ENCODE assay signal across 9 cellular contexts in genomic region chr21:14482165-14482564, GRCh38.
DNase-seq lines count a peak whose midpoint lies in the region; ATAC-seq and TF ChIP-seq lines count a peak whose summit lies in the region.
"Had no signal": no experiment of that assay in that cellular context is flagged by ENCODE, and none has a peak within 500 bp of the region (broad histone marks: within the 10 kb centered on the region; RNA-seq: fewer than 3 reads in every experiment).

No MANE protein-coding gene starts in this region.

- no peak overlapping the region for H3K4me2 ChIP-seq in H9 (ENCODE audit: insufficient read depth, insufficient read length, low read length)

- no peak overlapping the region for H2AK5ac ChIP-seq in H9 (ENCODE audit: insufficient read length, low read length)

- no peaks in the 10 kb centered on the region for H3K36me3 ChIP-seq in right lobe of liver

- TF ChIP-seq CTCF in GM10266 (IDR thresholded peaks at IDR 0.05; ENCODE audit: control insufficient read depth, insufficient read depth, low read depth, missing control alignments) = no peak
- TF ChIP-seq CTCF in right lobe of liver (IDR thresholded peaks at IDR 0.05) = no peak
- no peak for TF ChIP-seq CTCF in GM13976 (IDR thresholded peaks at IDR 0.05; ENCODE audit: borderline replicate concordance, control extremely low read depth, extremely low read depth, insufficient read depth, missing control alignments)
- TF ChIP-seq CTCF in H9 (conservative IDR thresholded peaks at IDR 0.05) = no peak

- no peak overlapping the region for H3K14ac ChIP-seq in H9 (ENCODE audit: insufficient read depth, low read length)

- H3K9me3 ChIP-seq in right lobe of liver = no peaks in the 10 kb centered on the region
- H3K9me3 ChIP-seq in H9 (ENCODE audit: control insufficient read depth, low read depth, low read length) = no peaks in the 10 kb centered on the region
- H3K9me3 ChIP-seq: body of pancreas had no signal

- no peaks in the 10 kb centered on the region for H4K20me1 ChIP-seq in H9 (ENCODE audit: control insufficient read depth, insufficient read depth, insufficient read length)

- no peak overlapping the region for H4K5ac ChIP-seq in H9 (ENCODE audit: insufficient read length, low read depth, low read length)

- no peak overlapping the region for H4K91ac ChIP-seq in H9 (ENCODE audit: insufficient read length, low read depth, low read length)

- H3K4me3 Mint-ChIP-seq in T-helper 1 cell treated with Interleukin-12 subunit alpha and Interleukin-12 subunit beta and Interleukin-4 antibody, amounts not matched to agents 30 μg/mL and 1 μg/mL, for 36 hours = peak overlapping the region; percentile 55
- no peak overlapping the region for H3K4me3 Mint-ChIP-seq in H9

- H3K27ac ChIP-seq in right lobe of liver (no peak overlapping the region), H9 (ENCODE audit: insufficient read length, low read depth, low read length) (no peak overlapping the region)

- no peak overlapping the region for H2BK5ac ChIP-seq in H9 (ENCODE audit: insufficient read length, low read length)

- H3K4me1 ChIP-seq in right lobe of liver (no peaks in the 10 kb centered on the region), H9 (ENCODE audit: insufficient read depth, low read length) (no peaks in the 10 kb centered on the region)
- H3K4me1 ChIP-seq: body of pancreas had no signal

- no peak overlapping the region for H3K4ac ChIP-seq in H9 (ENCODE audit: low read depth, low read length)

- H3K56ac ChIP-seq in H9 (ENCODE audit: insufficient read length, low read depth, low read length) = no peak overlapping the region

- peaks cover 35% of the 10 kb centered on the region for H3K36me3 Mint-ChIP-seq in T-helper 1 cell treated with Interleukin-12 subunit alpha and Interleukin-12 subunit beta and Interleukin-4 antibody, amounts not matched to agents 30 μg/mL and 1 μg/mL, for 36 hours (ENCODE audit: low read depth)
- no peaks in the 10 kb centered on the region for H3K36me3 Mint-ChIP-seq in H9 (ENCODE audit: insufficient read depth in 1 of 3, low read depth in 3 of 3)

- H3K23me2 ChIP-seq in H9 (ENCODE audit: insufficient read length, low read depth, low read length, poor library complexity, severe bottlenecking) = no peaks in the 10 kb centered on the region

- intact Hi-C loops in right lobe of liver (cut with DNase I) = no loop called here

- H3K79me1 ChIP-seq in H9 (ENCODE audit: insufficient read depth, low read depth, low read length, poor library complexity, severe bottlenecking) = no peaks in the 10 kb centered on the region

- no peak overlapping the region for H2BK20ac ChIP-seq in H9 (ENCODE audit: low read depth, low read length, poor library complexity, severe bottlenecking)

- H2BK15ac ChIP-seq in H9 (ENCODE audit: low read depth, low read length) = no peak overlapping the region

- ATAC-seq in HG02571 (IDR thresholded peaks at IDR 0.05; ENCODE audit: unreplicated experiment) = peak; percentile 64
- peak; percentile 36 to 63 (median 46) for ATAC-seq in right lobe of liver
- ATAC-seq: body of pancreas had no signal

- no peak overlapping the region for H3K9ac ChIP-seq in H9 (ENCODE audit: extremely low read depth, insufficient read length, low read length)

- no peak overlapping the region for H3K23ac ChIP-seq in H9 (ENCODE audit: insufficient read length, low read depth, low read length)

- no peak overlapping the region for H3K18ac ChIP-seq in H9 (ENCODE audit: insufficient read length, low read depth, low read length)

- H4K8ac ChIP-seq in H9 (replicated peaks; ENCODE audit: insufficient read length, low read depth, low read length) = no peak overlapping the region

- DNase-seq in GM10266 (ENCODE audit: extremely low spot score) (peak; percentile 21), right lobe of liver (no peak), 8988T (no peak), GM13976 (ENCODE audit: low spot score) (no peak), H9 (no peak), nucleus accumbens (lab: John Stamatoyannopoulos, UW) (no peak)

- no peaks in the 10 kb centered on the region for H3K27me3 Mint-ChIP-seq in T-helper 1 cell treated with Interleukin-12 subunit alpha and Interleukin-12 subunit beta and Interleukin-4 antibody, amounts not matched to agents 30 μg/mL and 1 μg/mL, for 36 hours (ENCODE audit: low read depth)
- H3K27me3 Mint-ChIP-seq in H9 (ENCODE audit: low read depth) = no peaks in the 10 kb centered on the region

- no peak overlapping the region for H2BK120ac ChIP-seq in H9 (ENCODE audit: low read depth, low read length, poor library complexity, severe bottlenecking)

- no peak overlapping the region for H3K4me3 ChIP-seq in right lobe of liver
- H3K4me3 ChIP-seq: body of pancreas had no signal

- peaks cover 41% of the 10 kb centered on the region for H3K4me1 Mint-ChIP-seq in T-helper 1 cell treated with Interleukin-12 subunit alpha and Interleukin-12 subunit beta and Interleukin-4 antibody, amounts not matched to agents 30 μg/mL and 1 μg/mL, for 36 hours (ENCODE audit: low read depth)
- no peaks in the 10 kb centered on the region for H3K4me1 Mint-ChIP-seq in H9

- H3K27ac Mint-ChIP-seq in T-helper 1 cell treated with Interleukin-12 subunit alpha and Interleukin-12 subunit beta and Interleukin-4 antibody, amounts not matched to agents 30 μg/mL and 1 μg/mL, for 36 hours = peak overlapping the region; percentile 74
- no peak overlapping the region for H3K27ac Mint-ChIP-seq in H9

- peaks cover 5% of the 10 kb centered on the region for H3K9me3 Mint-ChIP-seq in T-helper 1 cell treated with Interleukin-12 subunit alpha and Interleukin-12 subunit beta and Interleukin-4 antibody, amounts not matched to agents 30 μg/mL and 1 μg/mL, for 36 hours
- no peaks in the 10 kb centered on the region for H3K9me3 Mint-ChIP-seq in H9

- no peaks in the 10 kb centered on the region for H3K79me2 ChIP-seq in H9 (ENCODE audit: insufficient read depth, low read length)

- H3K27me3 ChIP-seq in right lobe of liver = no peaks in the 10 kb centered on the region
- no peaks in the 10 kb centered on the region for H3K27me3 ChIP-seq in H9 (ENCODE audit: insufficient read depth, low read length)
- H3K27me3 ChIP-seq: body of pancreas had no signal

- in situ Hi-C loops in GM13976 (cut with MboI; ENCODE audit: low sequenced_read_pairs, unreplicated experiment) = no loop called here

- no peak overlapping the region for H2BK12ac ChIP-seq in H9 (ENCODE audit: insufficient read length, low read depth, low read length)

- TF ChIP-seq POLR2A in right lobe of liver (IDR thresholded peaks at IDR 0.05) = no peak

- no peak overlapping the region for H3T11ph ChIP-seq in H9 (ENCODE audit: low read length)

- WGBS in right lobe of liver (ENCODE audit: insufficient coverage, low coverage, low lambda C conversion rate, missing lambda C conversion rate) = 24% methylated on average over 7 of the region's 7 CpGs
- 100% methylated on average over 2 of the region's 7 CpGs for WGBS in H9 (ENCODE audit: extremely low coverage, insufficient read length, low lambda C conversion rate)

- H2AFZ ChIP-seq in H9 (ENCODE audit: low read length) = no peak overlapping the region
